25 cellular contexts compared by ENCODE assay signal in genomic region chr5:79762929-79763328, GRCh38.
"Had no signal": no experiment of that assay in that cellular context is flagged by ENCODE, and none has a peak within 500 bp of the region (broad histone marks: within the 10 kb centered on the region; RNA-seq: fewer than 3 reads in every experiment).

No MANE protein-coding gene starts in this region.

- H3K27ac ChIP-seq: KMS-11 had no signal

- DNase-seq: activated CD4-positive, alpha-beta T cell treated with anti-CD3 and anti-CD28 coated beads for 36 hours; activated CD4-positive, alpha-beta T cell treated with anti-CD3 and anti-CD28 coated beads, Interleukin-2, amount 10 ng/mL, durations not matched to agents 7 days and 5 days; activated CD4-positive, alpha-beta T cell treated with anti-CD3 and anti-CD28 coated beads, Interleukin-2, amount 50 U/mL, for 48 hours; activated CD8-positive, alpha-beta T cell treated with anti-CD3 and anti-CD28 coated beads, Interleukin-2, amount 10 ng/mL, durations not matched to agents 7 days and 5 days; activated effector memory CD4-positive, alpha-beta T cell treated with Interleukin-2 at 50 U/mL for 16 hours; activated naive CD4-positive, alpha-beta T cell treated with anti-CD3 and anti-CD28 coated beads, Interleukin-2, amount 10 ng/mL, durations not matched to agents 7 days and 5 days; activated naive CD8-positive, alpha-beta T cell treated with anti-CD3 and anti-CD28 coated beads, Interleukin-2, amount 50 U/mL, for 24 hours; activated T-cell treated with anti-CD3 and anti-CD28 coated beads, Interleukin-2, amount 50 U/mL, for 4 hours; anterior cingulate cortex; MM.1S; MV-4-11; NCI-H1092; NCI-H1436 treated with DMSO at 0.1 percent for 48 hours; NCI-H1694 treated with DMSO at 0.1 percent for 48 hours; NCI-H2029; NCI-H345; NCI-H524 treated with DMSO at 0.1 percent for 48 hours; RPMI8226; SW 1271; T-helper 1 cell; T-helper 2 cell had no signal

- FAIRE-seq: bronchial epithelial cell, TTC549 had no signal

- ATAC-seq: activated CD4-positive, alpha-beta T cell treated with anti-CD3 and anti-CD28 coated beads for 36 hours; activated CD8-positive, alpha-beta T cell treated with anti-CD3 and anti-CD28 coated beads, Interleukin-2, amount 10 ng/mL, durations not matched to agents 7 days and 5 days; activated naive CD8-positive, alpha-beta T cell treated with anti-CD3 and anti-CD28 coated beads, Interleukin-2, amount 50 U/mL, for 24 hours; activated T-cell treated with anti-CD3 and anti-CD28 coated beads, Interleukin-2, amount 50 U/mL, for 4 hours; Panc1 had no signal
